Comparison of ENCODE assay signal across 10 cellular contexts in genomic region chr16:27046958-27047357, GRCh38. TPM values are rescaled to one million over a fixed set of nuclear protein-coding genes. Genes with fewer than 3 reads are reported as not detected.
"Had no signal": no experiment of that assay in that cellular context is flagged by ENCODE, and none has a peak within 500 bp of the region (broad histone marks: within the 10 kb centered on the region; RNA-seq: fewer than 3 reads in every experiment).

No MANE protein-coding gene starts in this region.

- ATAC-seq: GM23338, HCT116 had no signal

- FAIRE-seq: H54 had no signal

- H2AFZ ChIP-seq: GM23248, GM23338 had no signal

- DNase-seq: GM23248, GOT3, H7, H9, HCEC 1CT, HFFc6 had no signal

- H3K4me1 ChIP-seq: HAP-1 had no signal

- H3K27ac ChIP-seq: GM23248 had no signal

- H3K9me3 ChIP-seq: HAP-1 had no signal

- H3K9ac ChIP-seq: GM23248 had no signal

- H3K4me2 ChIP-seq: GM23338 had no signal

- H3K36me3 ChIP-seq: HAP-1 had no signal

- H3K4me3 ChIP-seq: GM23248, GM23338, HAP-1 had no signal

RNA-seq across cellular contexts. Expression of gene C16orf82, which starts 19.8 kb away (rescaled TPM):
- total RNA-seq: GM23248, GM23338, H7, H9, HFFc6 had no signal
- polyA plus RNA-seq: GM23248, GM23338 had no signal
